Comparison of ENCODE assay signal across 11 cellular contexts in the genomic region with DNA sequence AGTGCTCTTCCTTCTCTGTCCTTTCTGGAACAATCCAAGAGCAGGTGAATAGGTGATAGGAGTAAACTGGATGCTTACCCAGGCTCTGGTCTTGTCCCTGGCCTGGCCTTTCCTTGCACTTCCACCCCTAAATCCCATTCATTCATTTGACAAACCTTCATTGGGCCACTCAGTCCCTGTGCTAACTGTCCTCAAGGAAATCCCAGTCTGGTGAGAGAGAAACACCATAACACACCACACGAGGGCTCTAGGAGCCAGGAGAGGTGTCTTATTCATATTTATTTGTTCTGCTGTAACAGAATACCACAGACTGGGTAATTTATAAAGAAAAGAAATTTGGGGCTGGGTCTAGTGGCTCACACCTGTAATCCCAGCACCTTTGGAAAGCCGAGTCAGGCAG. TPM values are rescaled to one million over a fixed set of nuclear protein-coding genes. Genes with fewer than 3 reads are reported as not detected.
DNase-seq lines count a peak whose midpoint lies in the region; ATAC-seq and TF ChIP-seq lines count a peak whose summit lies in the region.
"Had no signal": no experiment of that assay in that cellular context is flagged by ENCODE, and none has a peak within 500 bp of the region (broad histone marks: within the 10 kb centered on the region; RNA-seq: fewer than 3 reads in every experiment).

No MANE protein-coding gene starts in this region.

- no peak overlapping the region for H2AFZ ChIP-seq in neural progenitor cell (replicated peaks)

- H3K9me3 Mint-ChIP-seq in type B pancreatic cell, result no peaks in the 10 kb centered on the region
- H3K9me3 Mint-ChIP-seq in neural progenitor cell, result peaks cover 2% of the 10 kb centered on the region
- H3K9me3 Mint-ChIP-seq in T-helper 2 cell treated with Interferon-gamma antibody and Interleukin-4, amounts not matched to agents 5 μg/mL and 100 μg/mL, for 36 hours, result no peaks in the 10 kb centered on the region
- H3K9me3 Mint-ChIP-seq: T-cell had no signal

- no peak overlapping the region for H3K9ac ChIP-seq in neural progenitor cell

- H3K27ac ChIP-seq in cardiac muscle cell, result no peak overlapping the region
- H3K27ac ChIP-seq in neural progenitor cell, result no peak overlapping the region
- H3K27ac ChIP-seq: tibial artery had no signal

- TF ChIP-seq CTCF in cardiac muscle cell (IDR thresholded peaks at IDR 0.05; ENCODE audit: low read depth, low read length), result peak; percentile 7
- TF ChIP-seq CTCF in epithelial cell of esophagus (IDR thresholded peaks at IDR 0.05; ENCODE audit: insufficient read depth, low read depth, low read length, missing control alignments), result peak; percentile 57
- peak; percentile 46 for TF ChIP-seq CTCF in type B pancreatic cell (conservative IDR thresholded peaks at IDR 0.05)
- TF ChIP-seq CTCF in neural progenitor cell (IDR thresholded peaks at IDR 0.05), result no peak

- peaks cover 2% of the 10 kb centered on the region for H3F3A ChIP-seq in neural progenitor cell (ENCODE audit: low read depth)

- H3K4me2 ChIP-seq in neural progenitor cell, result no peak overlapping the region

- H3K36me3 Mint-ChIP-seq in type B pancreatic cell, result no peaks in the 10 kb centered on the region
- H3K36me3 Mint-ChIP-seq in neural progenitor cell, result peaks cover 24% of the 10 kb centered on the region
- no peaks in the 10 kb centered on the region for H3K36me3 Mint-ChIP-seq in T-helper 2 cell treated with Interferon-gamma antibody and Interleukin-4, amounts not matched to agents 5 μg/mL and 100 μg/mL, for 36 hours (ENCODE audit: low read depth)
- H3K36me3 Mint-ChIP-seq: T-cell had no signal

- intact Hi-C loops in cardiac septum (cut with DNase I), result no loop called here

- no peak for DNase-seq in cardiac muscle cell (ENCODE audit: low read depth in 1 of 2, low spot score in 1 of 2)
- no peak for DNase-seq in cardiac septum (ENCODE audit: low spot score)
- peak; percentile 68 for DNase-seq in NCI-H2196 (lab: John Stamatoyannopoulos, UW; ENCODE audit: unreplicated experiment)
- DNase-seq in epithelial cell of esophagus (ENCODE audit: low read depth), result peak; percentile 51
- DNase-seq in type B pancreatic cell (ENCODE audit: extremely low spot score, unreplicated experiment), result no peak
- DNase-seq in neural progenitor cell (ENCODE audit: low spot score), result no peak
- DNase-seq in T-helper 2 cell treated with Interferon-gamma antibody and Interleukin-4, amounts not matched to agents 5 μg/mL and 100 μg/mL, for 36 hours (ENCODE audit: low spot score), result no peak
- DNase-seq: T-cell, tibial artery had no signal

- no peaks in the 10 kb centered on the region for H4K20me1 ChIP-seq in neural progenitor cell (ENCODE audit: low read depth)

- H3K4me1 ChIP-seq in cardiac muscle cell (ENCODE audit: low read depth) (no peaks in the 10 kb centered on the region), neural progenitor cell (peaks cover 5% of the 10 kb centered on the region)

- ATAC-seq in HG03521 (IDR thresholded peaks at IDR 0.05; ENCODE audit: unreplicated experiment), result no peak
- ATAC-seq: T-cell had no signal

- H3K4me3 ChIP-seq in cardiac muscle cell (no peak overlapping the region), epithelial cell of esophagus (ENCODE audit: low read length) (no peak overlapping the region), neural progenitor cell (no peak overlapping the region)
- H3K4me3 ChIP-seq: tibial artery had no signal

- H3K36me3 ChIP-seq in cardiac muscle cell, result no peaks in the 10 kb centered on the region
- H3K36me3 ChIP-seq in neural progenitor cell, result no peaks in the 10 kb centered on the region
- H3K36me3 ChIP-seq: tibial artery had no signal

- no peak overlapping the region for H3K4me3 Mint-ChIP-seq in type B pancreatic cell
- no peak overlapping the region for H3K4me3 Mint-ChIP-seq in neural progenitor cell
- H3K4me3 Mint-ChIP-seq in T-helper 2 cell treated with Interferon-gamma antibody and Interleukin-4, amounts not matched to agents 5 μg/mL and 100 μg/mL, for 36 hours, result no peak overlapping the region
- H3K4me3 Mint-ChIP-seq: activated naive CD8-positive, alpha-beta T cell; T-cell had no signal

- H3K27ac Mint-ChIP-seq in type B pancreatic cell (no peak overlapping the region), neural progenitor cell (no peak overlapping the region)
- H3K27ac Mint-ChIP-seq in T-helper 2 cell treated with Interferon-gamma antibody and Interleukin-4, amounts not matched to agents 5 μg/mL and 100 μg/mL, for 36 hours, result no peak overlapping the region

- no peaks in the 10 kb centered on the region for H3K79me2 ChIP-seq in neural progenitor cell (ENCODE audit: low read depth)

- H3K27me3 Mint-ChIP-seq in type B pancreatic cell (peaks cover 11% of the 10 kb centered on the region), neural progenitor cell (ENCODE audit: insufficient read depth, low read depth) (peaks cover 2% of the 10 kb centered on the region)
- H3K27me3 Mint-ChIP-seq in T-helper 2 cell treated with Interferon-gamma antibody and Interleukin-4, amounts not matched to agents 5 μg/mL and 100 μg/mL, for 36 hours (ENCODE audit: low read depth), result peaks cover under 1% of the 10 kb centered on the region
- H3K27me3 Mint-ChIP-seq: activated naive CD8-positive, alpha-beta T cell; T-cell had no signal

- H3K9me3 ChIP-seq in cardiac muscle cell (ENCODE audit: low read depth) (no peaks in the 10 kb centered on the region), neural progenitor cell (ENCODE audit: low read depth) (no peaks in the 10 kb centered on the region)
- H3K9me3 ChIP-seq: tibial artery had no signal

- H3K27me3 ChIP-seq in cardiac muscle cell, result peaks cover 3% of the 10 kb centered on the region
- H3K27me3 ChIP-seq in neural progenitor cell, result peaks cover 35% of the 10 kb centered on the region

- H3K4me1 Mint-ChIP-seq in type B pancreatic cell (ENCODE audit: unreplicated experiment), result peaks cover 8% of the 10 kb centered on the region
- peaks cover 25% of the 10 kb centered on the region for H3K4me1 Mint-ChIP-seq in neural progenitor cell
- peaks cover 14% of the 10 kb centered on the region for H3K4me1 Mint-ChIP-seq in T-helper 2 cell treated with Interferon-gamma antibody and Interleukin-4, amounts not matched to agents 5 μg/mL and 100 μg/mL, for 36 hours (ENCODE audit: low read depth)

RNA-seq across cellular contexts. Expression of a gene that starts 22.8 kb away (rescaled TPM):
- total RNA-seq in cardiac muscle cell, result 0.11 TPM in 1 of 2 replicates, not detected in the other
- 0.07 TPM in 1 of 2 replicates, not detected in the other for polyA plus RNA-seq in cardiac muscle cell
- total RNA-seq in cardiac septum, result 1.7 TPM
- total RNA-seq in type B pancreatic cell (ENCODE audit: low replicate concordance), result 0.29 and 2.2 TPM in 2 replicates
- total RNA-seq in neural progenitor cell (ENCODE audit: low replicate concordance), result 1.1 and 1.5 TPM in 2 replicates

RNA-seq across cellular contexts. Expression of a gene that starts 30.0 kb away (rescaled TPM):
- total RNA-seq in cardiac muscle cell (0.53 and 0.60 TPM in 2 replicates), cardiac septum (0.27 TPM), type B pancreatic cell (ENCODE audit: low replicate concordance) (4.4 and 4.5 TPM in 2 replicates), neural progenitor cell (ENCODE audit: low replicate concordance) (5.3 and 5.5 TPM in 2 replicates)
- polyA plus RNA-seq in cardiac muscle cell, result 0.57 and 0.95 TPM in 2 replicates

RNA-seq across cellular contexts. Expression of a gene that starts 36.7 kb away (rescaled TPM):
- not detected in 2 replicates for total RNA-seq in cardiac muscle cell
- polyA plus RNA-seq in cardiac muscle cell, result not detected in 2 replicates
- 0.27 TPM for total RNA-seq in cardiac septum
- not detected in 2 replicates for total RNA-seq in type B pancreatic cell (ENCODE audit: low replicate concordance)
- not detected in 2 replicates for total RNA-seq in neural progenitor cell (ENCODE audit: low replicate concordance)
- total RNA-seq: T-cell had no signal

Comparison
In these comparisons a context has a peak if more than half of its experiments do, and no peak if none do; other contexts are left out.
1. DNase-seq: peak in NCI-H2196 (single experiment) and epithelial cell of esophagus (single experiment); none in cardiac muscle cell (0 of 2), cardiac septum (single experiment), type B pancreatic cell (single experiment), neural progenitor cell (single experiment) and T-helper 2 cell treated with Interferon-gamma antibody and Interleukin-4, amounts not matched to agents 5 μg/mL and 100 μg/mL, for 36 hours (single experiment).